In the genomic region with DNA sequence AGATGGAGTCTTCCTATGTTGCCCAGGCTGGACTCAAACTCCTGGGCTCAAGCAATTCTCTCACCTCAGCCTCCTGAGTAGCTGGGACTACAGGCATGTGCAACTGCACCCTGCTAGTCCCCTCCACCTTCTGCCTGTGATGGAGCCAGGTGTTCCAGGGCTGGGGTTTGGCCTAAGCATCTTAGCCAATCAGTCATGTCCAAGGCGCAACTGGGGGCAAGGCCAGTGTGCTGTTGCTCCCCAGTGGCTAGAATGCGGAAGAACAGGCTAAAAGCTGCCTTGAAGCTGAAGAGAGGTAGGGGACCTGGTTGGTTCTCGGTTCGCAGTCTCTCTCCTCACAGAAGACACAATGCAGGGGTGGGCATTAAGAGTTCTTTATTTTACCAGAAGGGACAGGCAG, we compare ENCODE assay signal across 8 cellular contexts. TPM values are rescaled to one million over a fixed set of nuclear protein-coding genes. Genes with fewer than 3 reads are reported as not detected.
DNase-seq lines count a peak whose midpoint lies in the region; ATAC-seq, FAIRE-seq and TF ChIP-seq lines count a peak whose summit lies in the region.

No MANE protein-coding gene starts in this region.

- DNase-seq in stimulated activated CD4-positive, alpha-beta T cell treated with anti-CD3 and anti-CD28 coated beads, Interleukin-15, amount 100 ng/mL, for 24 hours: peak; percentile 20
- DNase-seq in stimulated activated CD4-positive, alpha-beta T cell treated with anti-CD3 and anti-CD28 coated beads, Interleukin-4, amount 100 ng/mL, for 24 hours: no peak
- DNase-seq in NCI-H774 (lab: John Stamatoyannopoulos, UW) (peak; percentile 10), epithelial cell of esophagus (ENCODE audit: low read depth) (peak; percentile 74), small intestine (peak; percentile 81), prostate gland (ENCODE audit: low spot score) (no peak)

- H3K36me3 ChIP-seq in small intestine (ENCODE audit: control insufficient read depth in 2 of 2, insufficient read depth in 2 of 2, low read length in 2 of 2) (peaks cover 9 to 13% of the 10 kb centered on the region in 2 donors), prostate gland (peaks cover 23 to 44% of the 10 kb centered on the region in 2 donors)

- no peaks in the 10 kb centered on the region for H3K4me1 ChIP-seq in small intestine (ENCODE audit: control insufficient read depth in 2 of 2, insufficient read depth in 1 of 2, low read depth in 1 of 2, low read length in 1 of 2)
- H3K4me1 ChIP-seq in prostate gland (replicated peaks): no peaks in the 10 kb centered on the region

- no peak for FAIRE-seq in small intestine (lab: Jason Lieb, UNC)

- intact Hi-C loops in prostate gland (cut with DNase I): no loop called here

- ATAC-seq in GM21825 (IDR thresholded peaks at IDR 0.05; ENCODE audit: unreplicated experiment): no peak
- ATAC-seq in GM21515 (IDR thresholded peaks at IDR 0.05; ENCODE audit: unreplicated experiment): no peak

- H3K4me3 ChIP-seq in epithelial cell of esophagus (ENCODE audit: low read length) (no peak overlapping the region), small intestine (ENCODE audit: low read depth in 1 of 2, low read length in 2 of 2) (no peak overlapping the region), prostate gland (no peak overlapping the region)

- TF ChIP-seq CTCF in epithelial cell of esophagus (IDR thresholded peaks at IDR 0.05; ENCODE audit: insufficient read depth, low read depth, low read length, missing control alignments) (peak; percentile 67), prostate gland (IDR thresholded peaks at IDR 0.05) (peak in 2 of 4 experiments; percentile 26 to 38)

- 37 to 63% (median 52%) methylated on average over 4 of the region's 4 CpGs for WGBS in small intestine, 3 donors
- 56% methylated on average over 4 of the region's 4 CpGs for WGBS in prostate gland

- TF ChIP-seq POLR2A in prostate gland (IDR thresholded peaks at IDR 0.05): no peak

- H3K9me3 ChIP-seq in small intestine (ENCODE audit: control insufficient read depth, low read depth): no peaks in the 10 kb centered on the region
- H3K9me3 ChIP-seq in prostate gland: no peaks in the 10 kb centered on the region

- H3K27me3 ChIP-seq in small intestine (ENCODE audit: control insufficient read depth in 2 of 2, insufficient read depth in 2 of 2, low read length in 2 of 2) (no peaks in the 10 kb centered on the region), prostate gland (replicated peaks; ENCODE audit: insufficient read depth) (no peaks in the 10 kb centered on the region)

- H3K27ac ChIP-seq in small intestine (ENCODE audit: low read depth in 1 of 2, low read length in 1 of 2): no peak overlapping the region
- no peak overlapping the region for H3K27ac ChIP-seq in prostate gland

RNA-seq across cellular contexts. Expression of gene FLOT2, which starts 18.6 kb away (rescaled TPM):
- polyA plus RNA-seq in small intestine: 10 to 100 TPM; 19.9 to 48.7 (median 24.9) TPM
- total RNA-seq in prostate gland: 100 to 1,000 TPM in 1 of 2 donors, 10 to 100 TPM in 1; 82.9 to 121 TPM

RNA-seq across cellular contexts. Expression of gene DHRS13, which starts 23.9 kb away (rescaled TPM):
- 10 to 100 TPM in 1 of 3 donors, 1 to 10 TPM in 2; 7.3 to 11.3 (median 7.6) TPM for polyA plus RNA-seq in small intestine
- 10 to 100 TPM; 36.8 to 61.3 TPM for total RNA-seq in prostate gland

RNA-seq across cellular contexts. Expression of gene ERAL1, which starts 24.2 kb away (rescaled TPM):
- 10 to 100 TPM; 38.5 to 46.7 (median 46.6) TPM for polyA plus RNA-seq in small intestine
- 10 to 100 TPM; 49.9 to 70.8 TPM for total RNA-seq in prostate gland

RNA-seq across cellular contexts. Expression of gene FAM222B, which starts 36.4 kb away (rescaled TPM):
- polyA plus RNA-seq in small intestine: 10 to 100 TPM in 2 of 3 donors, 1 to 10 TPM in 1; 9.7 to 13.6 (median 13.2) TPM
- total RNA-seq in prostate gland: 10 to 100 TPM; 14.9 to 48.9 TPM

Comparison
In these comparisons a context has a peak if more than half of its experiments do, and no peak if none do; other contexts are left out.
1. DNase-seq: peak in stimulated activated CD4-positive, alpha-beta T cell treated with anti-CD3 and anti-CD28 coated beads, Interleukin-15, amount 100 ng/mL, for 24 hours (single experiment), NCI-H774 (single experiment), epithelial cell of esophagus (single experiment) and small intestine (single experiment); none in stimulated activated CD4-positive, alpha-beta T cell treated with anti-CD3 and anti-CD28 coated beads, Interleukin-4, amount 100 ng/mL, for 24 hours (single experiment) and prostate gland (single experiment).